Comparison of ENCODE assay signal across 8 cellular contexts in the genomic region with DNA sequence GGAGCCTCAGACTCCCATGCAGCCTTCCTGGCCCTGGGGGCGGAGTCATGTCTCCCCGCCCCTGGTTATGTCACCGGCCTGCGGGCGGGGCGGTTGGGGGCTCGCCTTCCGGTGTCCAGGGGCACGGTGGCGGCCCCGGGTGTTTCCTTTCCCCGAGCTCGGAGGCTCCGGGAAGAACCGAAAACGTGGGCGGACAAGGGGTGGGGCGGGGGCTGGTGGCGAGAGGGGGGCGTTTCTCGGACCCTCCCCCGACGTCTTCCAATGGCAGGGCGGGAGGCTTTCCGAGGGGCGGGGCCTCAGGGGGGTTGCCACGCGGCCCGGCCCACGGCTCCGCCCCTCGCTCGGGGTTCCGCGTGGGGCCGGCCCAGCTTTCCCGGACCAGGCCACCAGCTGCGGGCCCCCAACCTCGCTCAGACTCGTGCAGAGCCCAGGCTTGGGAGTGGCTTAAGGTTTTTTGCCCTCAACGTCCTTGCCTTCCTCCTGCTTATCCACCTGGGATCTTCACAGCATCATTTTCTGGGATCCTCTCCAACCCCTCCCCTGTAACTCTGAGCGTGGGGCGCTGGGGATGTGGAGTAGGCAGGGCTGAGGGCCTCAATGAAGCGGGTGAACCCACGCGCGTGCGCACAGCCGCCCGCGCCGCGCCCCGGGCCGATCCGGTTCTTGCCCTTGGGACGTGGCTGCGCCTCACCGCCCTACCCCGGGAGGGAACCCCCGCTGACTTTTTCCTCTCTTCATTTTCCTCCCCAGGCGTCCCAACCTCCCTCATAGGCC. TPM values are rescaled to one million over a fixed set of nuclear protein-coding genes. Genes with fewer than 3 reads are reported as not detected.
DNase-seq lines count a peak whose midpoint lies in the region; ATAC-seq and TF ChIP-seq lines count a peak whose summit lies in the region.

No MANE protein-coding gene starts in this region.

- CTCF ChIA-PET in Caco-2 (lab: Charles Lee), result interaction anchor here (0.6 kb wide), 3 partner anchors 25 to 955 kb away, joined by 4 to 5 read pairs (median 5); no protein-coding TSS in a partner anchor

- H3K4me3 ChIP-seq in Caco-2 (ENCODE audit: low read depth, low read length) (peak overlapping the region; percentile 53), right cardiac atrium (ENCODE audit: low read length) (peak overlapping the region; percentile 50)

- no peaks in the 10 kb centered on the region for H3K9me3 Mint-ChIP-seq in Caco-2 (ENCODE audit: unreplicated experiment)
- peaks cover 2% of the 10 kb centered on the region for H3K9me3 Mint-ChIP-seq in activated naive CD8-positive, alpha-beta T cell treated with anti-CD3 and anti-CD28 coated beads for 36 hours

- no peak overlapping the region for H3K27ac Mint-ChIP-seq in Caco-2 (ENCODE audit: unreplicated experiment)
- H3K27ac Mint-ChIP-seq in activated naive CD8-positive, alpha-beta T cell treated with anti-CD3 and anti-CD28 coated beads for 36 hours, result no peak overlapping the region

- intact Hi-C loops in Caco-2 (cut with micrococcal nuclease; ENCODE audit: unreplicated experiment), result loop anchor here (5.0 kb wide), 2 partner anchors 427 to 537 kb away; no protein-coding TSS in a partner anchor
- intact Hi-C loops in right cardiac atrium (cut with DNase I), result no loop called here

- peaks cover 38% of the 10 kb centered on the region for H3K27me3 Mint-ChIP-seq in Caco-2 (ENCODE audit: insufficient read depth, unreplicated experiment)
- peaks cover 82% of the 10 kb centered on the region for H3K27me3 Mint-ChIP-seq in activated naive CD8-positive, alpha-beta T cell treated with anti-CD3 and anti-CD28 coated beads for 36 hours

- peaks cover 6% of the 10 kb centered on the region for H3K36me3 Mint-ChIP-seq in Caco-2 (ENCODE audit: insufficient read depth, unreplicated experiment)
- H3K36me3 Mint-ChIP-seq in activated naive CD8-positive, alpha-beta T cell treated with anti-CD3 and anti-CD28 coated beads for 36 hours, result no peaks in the 10 kb centered on the region

- H3K4me1 Mint-ChIP-seq in Caco-2 (ENCODE audit: low read depth, unreplicated experiment), result no peaks in the 10 kb centered on the region
- H3K4me1 Mint-ChIP-seq in activated naive CD8-positive, alpha-beta T cell treated with anti-CD3 and anti-CD28 coated beads for 36 hours, result peaks cover 30% of the 10 kb centered on the region

- ATAC-seq in GM19438 (IDR thresholded peaks at IDR 0.05; ENCODE audit: low read depth, unreplicated experiment), result peak; percentile 73
- ATAC-seq in HG03520 (IDR thresholded peaks at IDR 0.05; ENCODE audit: unreplicated experiment), result peak; percentile 61
- ATAC-seq in right cardiac atrium, result peak; percentile 86 to 87

- H3K9me3 ChIP-seq in Caco-2, result no peaks in the 10 kb centered on the region
- H3K9me3 ChIP-seq in right cardiac atrium (ENCODE audit: control insufficient read depth, low read length), result no peaks in the 10 kb centered on the region

- peaks cover 17% of the 10 kb centered on the region for H3K4me1 ChIP-seq in Caco-2
- H3K4me1 ChIP-seq in right cardiac atrium (ENCODE audit: control insufficient read depth, insufficient read depth, low read length), result no peaks in the 10 kb centered on the region

- H3K27me3 ChIP-seq in Caco-2 (replicated peaks; ENCODE audit: control insufficient read depth, insufficient read depth, low read length), result no peaks in the 10 kb centered on the region; the same call in 1 of the 2 replicates
- H3K27me3 ChIP-seq in right cardiac atrium (ENCODE audit: control insufficient read depth, insufficient read depth), result no peaks in the 10 kb centered on the region

- DNase-seq in Caco-2 (peak; percentile 75 to 76), NOMO-1 treated with dmso at 0.1 percent for 144 hours (lab: John Stamatoyannopoulos, UW; ENCODE audit: unreplicated experiment) (peak; percentile 38), right cardiac atrium (peak; percentile 64 to 87 (median 84)), renal cortical epithelial cell (ENCODE audit: low read depth) (peak; percentile 18), SKM-1 treated with dmso at 0.1 percent for 144 hours (lab: John Stamatoyannopoulos, UW; ENCODE audit: unreplicated experiment) (no peak)
- peak; percentile 81 for DNase-seq in activated naive CD8-positive, alpha-beta T cell treated with anti-CD3 and anti-CD28 coated beads for 36 hours

- BruUV-seq in Caco-2 (replicated peaks; lab: Mats Ljungman, UMichigan), result no TSS peak

- no peak for TF ChIP-seq CTCF in Caco-2 (IDR thresholded peaks at IDR 0.05; ENCODE audit: insufficient read depth in 1 of 2, low read depth in 1 of 2, low read length in 1 of 2, severe bottlenecking in 1 of 2, unreplicated experiment in 1 of 2)

- H3K36me3 ChIP-seq in Caco-2 (ENCODE audit: control insufficient read depth, insufficient read depth, low read length), result no peaks in the 10 kb centered on the region

- 2% methylated on average over 62 of the region's 62 CpGs for WGBS in right cardiac atrium

- H3K27ac ChIP-seq in right cardiac atrium (ENCODE audit: low read length), result peak overlapping the region; percentile 5

- POLR2A ChIA-PET in Caco-2 (lab: Charles Lee), result interaction anchor here (0.6 kb wide), 1 partner anchor 117 kb away, joined by 5 read pairs; no protein-coding TSS in a partner anchor

- peak overlapping the region; percentile 72 for H3K4me3 Mint-ChIP-seq in Caco-2 (ENCODE audit: unreplicated experiment)
- H3K4me3 Mint-ChIP-seq in activated naive CD8-positive, alpha-beta T cell treated with anti-CD3 and anti-CD28 coated beads for 36 hours, result peak overlapping the region; percentile 91

RNA-seq across cellular contexts. Expression of a gene that starts 2.1 kb away (rescaled TPM):
- total RNA-seq in Caco-2 (2022) (not detected in 2 replicates), right cardiac atrium (10 to 100 TPM in 2 of 4 donors, 1 to 10 TPM in 2; 6.5 to 14.5 (median 10.6) TPM), renal cortical epithelial cell (0.45 and 3.6 TPM in 2 replicates)
- 10 to 100 TPM; 10.2 to 10.6 TPM for total RNA-seq in activated naive CD8-positive, alpha-beta T cell treated with anti-CD3 and anti-CD28 coated beads for 36 hours
- polyA plus RNA-seq in right cardiac atrium, result 14.1 TPM
